In genomic region chr12:2637371-2637770, GRCh38 we compare ENCODE assay signal across 17 cellular contexts.
DNase-seq lines count a peak whose midpoint lies in the region; ATAC-seq, FAIRE-seq and TF ChIP-seq lines count a peak whose summit lies in the region.
"Had no signal": no experiment of that assay in that cellular context is flagged by ENCODE, and none has a peak within 500 bp of the region (broad histone marks: within the 10 kb centered on the region; RNA-seq: fewer than 3 reads in every experiment).

No MANE protein-coding gene starts in this region.

- WGBS in right cardiac atrium = 90% methylated on average over 8 of the region's 8 CpGs
- WGBS in trophoblast cell (ENCODE audit: extremely low coverage, insufficient coverage, insufficient read length) = no CpG with 5 or more reads among the region's 8 CpGs
- WGBS in aorta, 2 donors = 79% methylated on average over 8 of the region's 8 CpGs

- H3K36me3 ChIP-seq in cardiac muscle cell (no peaks in the 10 kb centered on the region), trophoblast cell (ENCODE audit: control insufficient read depth in 1 of 2, insufficient read depth in 2 of 2, low read length in 2 of 2) (peaks cover 0 to 6% of the 10 kb centered on the region in 2 experiments), aorta (ENCODE audit: control insufficient read depth in 1 of 2, insufficient read depth in 2 of 2, low read length in 1 of 2) (peaks cover 0 to 4% of the 10 kb centered on the region in 2 donors)

- H3K9me3 ChIP-seq in cardiac muscle cell (ENCODE audit: low read depth) = no peaks in the 10 kb centered on the region
- H3K9me3 ChIP-seq in right cardiac atrium (ENCODE audit: control insufficient read depth, low read length) = no peaks in the 10 kb centered on the region
- H3K9me3 ChIP-seq in trophoblast cell (ENCODE audit: insufficient read depth, low read depth, low read length) = peaks cover 7% of the 10 kb centered on the region
- H3K9me3 ChIP-seq in aorta (ENCODE audit: control insufficient read depth, low read length) = no peaks in the 10 kb centered on the region

- no peak overlapping the region for H3K9ac ChIP-seq in trophoblast cell (ENCODE audit: low read length)

- no peak for FAIRE-seq in H54 (lab: Jason Lieb, UNC)
- FAIRE-seq: GM19239 had no signal

- no peak overlapping the region for H2AK5ac ChIP-seq in trophoblast cell (ENCODE audit: low read length)

- TF ChIP-seq CTCF in cardiac muscle cell (IDR thresholded peaks at IDR 0.05; ENCODE audit: low read depth, low read length) = no peak

- H3K27me3 ChIP-seq in cardiac muscle cell (no peaks in the 10 kb centered on the region), right cardiac atrium (ENCODE audit: control insufficient read depth, insufficient read depth) (no peaks in the 10 kb centered on the region), trophoblast cell (ENCODE audit: insufficient read depth, low read length) (no peaks in the 10 kb centered on the region), aorta (ENCODE audit: control insufficient read depth in 1 of 2, insufficient read depth in 2 of 2, low read length in 1 of 2) (no peaks in the 10 kb centered on the region)

- peak overlapping the region; percentile 4 for H4K91ac ChIP-seq in trophoblast cell (ENCODE audit: low read depth, low read length)

- H4K8ac ChIP-seq in trophoblast cell (ENCODE audit: low read depth, low read length) = no peak overlapping the region

- ATAC-seq in right cardiac atrium = no peak
- ATAC-seq in aorta (ENCODE audit: low FRiP score) = no peak
- ATAC-seq in HG02588 (IDR thresholded peaks at IDR 0.05; ENCODE audit: unreplicated experiment) = no peak

- H2BK120ac ChIP-seq in trophoblast cell (ENCODE audit: insufficient read depth, low read length, poor library complexity) = no peak overlapping the region

- H3K4me3 ChIP-seq in cardiac muscle cell (no peak overlapping the region), right cardiac atrium (ENCODE audit: low read length) (no peak overlapping the region), trophoblast cell (ENCODE audit: low read depth, low read length) (no peak overlapping the region), aorta (ENCODE audit: low read length in 2 of 2) (no peak overlapping the region)

- TF ChIP-seq POLR2A in H54 (IDR thresholded peaks at IDR 0.05; ENCODE audit: low read depth, low read length) = no peak

- no peak overlapping the region for H3K18ac ChIP-seq in trophoblast cell (ENCODE audit: low read length)

- H3K14ac ChIP-seq in trophoblast cell (ENCODE audit: low read length) = no peak overlapping the region

- H3K27ac ChIP-seq in cardiac muscle cell (peak overlapping the region; percentile 64), right cardiac atrium (ENCODE audit: low read length) (no peak overlapping the region), trophoblast cell (ENCODE audit: low read depth, low read length) (no peak overlapping the region), aorta (ENCODE audit: low read depth in 1 of 2, low read length in 2 of 2) (peak overlapping the region in 1 of 2 donors; percentile 68)
- H3K27ac ChIP-seq: 22Rv1 had no signal

- H2BK12ac ChIP-seq in trophoblast cell (ENCODE audit: low read length) = no peak overlapping the region

- H3K4me2 ChIP-seq in trophoblast cell (ENCODE audit: low read length) = no peak overlapping the region

- H3K79me1 ChIP-seq in trophoblast cell (ENCODE audit: low read length) = peaks cover 9% of the 10 kb centered on the region

- no peak for DNase-seq in cardiac muscle cell (ENCODE audit: low read depth in 1 of 2, low spot score in 1 of 2)
- no peak for DNase-seq in right cardiac atrium
- peak; percentile 72 for DNase-seq in islet precursor cell
- no peak for DNase-seq in trophoblast cell
- DNase-seq in aorta = peak; percentile 25 to 62
- DNase-seq in H54 (ENCODE audit: insufficient read length, low spot score) = no peak
- no peak for DNase-seq in NCI-H510A (lab: John Stamatoyannopoulos, UW)
- DNase-seq: Calu3; CD4-positive, alpha-beta T cell; Kasumi-1; MM.1S; NCI-H1105; NCI-H1694 treated with DMSO at 0.1 percent for 48 hours; NCI-H69 had no signal

- peaks cover 1% of the 10 kb centered on the region for H3K79me2 ChIP-seq in trophoblast cell (ENCODE audit: control insufficient read depth, insufficient read depth, low read length, poor library complexity)

- H3K4ac ChIP-seq in trophoblast cell (ENCODE audit: low read depth, low read length) = no peak overlapping the region

- no peaks in the 10 kb centered on the region for H3K4me1 ChIP-seq in cardiac muscle cell (ENCODE audit: low read depth)
- peaks cover 3% of the 10 kb centered on the region for H3K4me1 ChIP-seq in right cardiac atrium (ENCODE audit: control insufficient read depth, insufficient read depth, low read length)
- H3K4me1 ChIP-seq in trophoblast cell (ENCODE audit: control insufficient read depth in 1 of 2, insufficient read depth in 2 of 2, low read length in 2 of 2) = peaks cover 30 to 36% of the 10 kb centered on the region in 2 experiments
- no peaks in the 10 kb centered on the region for H3K4me1 ChIP-seq in aorta (ENCODE audit: control insufficient read depth in 1 of 2, insufficient read depth in 2 of 2, low read length in 2 of 2)

- no peak overlapping the region for H4K12ac ChIP-seq in trophoblast cell (ENCODE audit: low read depth, low read length)

- H2BK5ac ChIP-seq in trophoblast cell (ENCODE audit: low read depth, low read length, poor library complexity) = no peak overlapping the region

- H2AFZ ChIP-seq in trophoblast cell (ENCODE audit: insufficient read depth, low read length, poor library complexity) = no peak overlapping the region

- no peak overlapping the region for H3K23ac ChIP-seq in trophoblast cell (ENCODE audit: low read length)

- intact Hi-C loops in right cardiac atrium (cut with DNase I) (no loop called here), aorta (cut with DNase I) (no loop called here)

Comparison
In these comparisons a context has a peak if more than half of its experiments do, and no peak if none do; other contexts are left out.
1. DNase-seq: peak in islet precursor cell (single experiment) and aorta (2 of 2); none in cardiac muscle cell (0 of 2), right cardiac atrium (0 of 3), trophoblast cell (0 of 2), H54 (single experiment) and NCI-H510A (single experiment).